ENCODE assay signal across 8 cellular contexts in genomic region chr14:45083979-45084722, GRCh38. TPM values are rescaled to one million over a fixed set of nuclear protein-coding genes. Genes with fewer than 3 reads are reported as not detected.
DNase-seq lines count a peak whose midpoint lies in the region; ATAC-seq and TF ChIP-seq lines count a peak whose summit lies in the region.

Gene PRPF39, plus strand, starts transcription at chr14:45084116. Its CDS starts 11,124 bp downstream, at chr14:45095240.

- peak within 1 kb of the TSS; percentile 80 to 87 (median 84) for H3K27ac ChIP-seq in sigmoid colon

- no peaks in the 10 kb centered on the region for H3K9me3 Mint-ChIP-seq in brain

- H3K9me3 ChIP-seq in sigmoid colon, result no peaks in the 10 kb centered on the region

- H3K36me3 ChIP-seq in sigmoid colon, result no peaks in the 10 kb centered on the region

- intact Hi-C loops in sigmoid colon (cut with DNase I), result loop anchor here (2.0 kb wide), 3 partner anchors 51 to 187 kb away; partner anchors contain the start of genes FANCM, FKBP3 and TOGARAM1

- H3K4me1 Mint-ChIP-seq in brain, result peaks cover 57% of the 10 kb centered on the region

- no peak for TF ChIP-seq EP300 in sigmoid colon (IDR thresholded peaks at IDR 0.05)

- peaks cover 5% of the 10 kb centered on the region for H3K27me3 Mint-ChIP-seq in brain

- ATAC-seq in GM18858 (IDR thresholded peaks at IDR 0.05; ENCODE audit: unreplicated experiment), result peak; percentile 82
- ATAC-seq in HG03066 (IDR thresholded peaks at IDR 0.05; ENCODE audit: low read depth, unreplicated experiment), result peak; percentile 89

- peak; percentile 88 to 89 for TF ChIP-seq POLR2A in sigmoid colon (IDR thresholded peaks at IDR 0.05)

- H3K4me1 ChIP-seq in sigmoid colon, result peaks cover 0 to 45% (median 34%) of the 10 kb centered on the region in 4 donors

- peaks cover 17% of the 10 kb centered on the region for H3K36me3 Mint-ChIP-seq in brain

- H3K4me3 ChIP-seq in sigmoid colon, result peak within 1 kb of the TSS; percentile 56 to 73 (median 67)

- no peaks in the 10 kb centered on the region for H3K27me3 ChIP-seq in sigmoid colon

- peak within 1 kb of the TSS; percentile 90 to 99 (median 97) for H3K27ac Mint-ChIP-seq in brain

- 0 to 1% methylated on average over 48 of the region's 48 CpGs for WGBS in sigmoid colon, 2 donors

- H3K4me3 Mint-ChIP-seq in brain, result peak within 1 kb of the TSS; percentile 98 to 100 (median 99)

- TF ChIP-seq CTCF in brain (conservative IDR thresholded peaks at IDR 0.05), result no peak
- peak in 1 of 4 experiments; percentile 10 for TF ChIP-seq CTCF in sigmoid colon (IDR thresholded peaks at IDR 0.05)

- DNase-seq in A172 (ENCODE audit: low spot score), result peak; percentile 71
- DNase-seq in NCI-H2107 treated with DMSO at 0.1 percent for 48 hours (lab: John Stamatoyannopoulos, UW; ENCODE audit: unreplicated experiment), result peak; percentile 90
- DNase-seq in UCSD-AML1 (lab: John Stamatoyannopoulos, UW; ENCODE audit: unreplicated experiment), result peak; percentile 95
- peak; percentile 53 for DNase-seq in iPS DF 4.7 (ENCODE audit: extremely low read depth, low spot score)
- peak; percentile 96 for DNase-seq in sigmoid colon

RNA-seq across cellular contexts. Expression of gene PRPF39, which starts in this region (rescaled TPM):
- 19.4 and 20.0 TPM in 2 replicates for total RNA-seq in A172 (2014; rRNA removed; shearing (Covaris generic))
- 3.5 TPM for polyA plus RNA-seq in brain (ENCODE audit: insufficient read depth, low read depth, low replicate concordance)
- total RNA-seq in sigmoid colon, result 10 to 100 TPM; 23.2 to 41.0 (median 30.0) TPM
- 10 to 100 TPM in 1 of 3 donors, 1 to 10 TPM in 2; 5.5 to 12.6 (median 8.4) TPM for polyA plus RNA-seq in sigmoid colon

Comparison
In these comparisons a context has a peak if more than half of its experiments do, and no peak if none do; other contexts are left out.
1. Peak in every context shown above with its lines: DNase-seq, ATAC-seq, H3K4me3 ChIP-seq and H3K27ac ChIP-seq.